1 cellular context compared by ENCODE assay signal in the genomic region with DNA sequence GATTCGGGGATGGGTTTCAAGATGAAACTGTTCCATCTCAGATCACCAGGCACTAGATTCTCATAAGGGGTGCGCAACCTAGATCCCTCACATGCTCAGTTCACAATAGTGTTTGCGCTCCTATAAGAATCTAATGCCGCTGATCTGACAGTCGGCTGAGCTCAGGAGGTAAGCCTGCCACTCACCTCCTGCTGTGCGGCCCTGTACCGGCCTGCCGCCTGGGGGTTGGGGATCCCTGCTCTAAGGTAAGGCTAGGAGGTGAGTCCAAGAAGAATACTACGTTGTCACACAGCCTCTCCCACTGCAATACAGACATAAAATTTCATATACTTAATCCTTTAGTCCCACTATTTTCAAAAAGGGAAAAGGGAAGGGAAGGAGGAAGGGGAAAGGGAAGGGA.
TF ChIP-seq lines count a peak whose summit lies in the region.

No MANE protein-coding gene starts in this region.

TF ChIP-seq in GM23338, 12 proteins besides CTCF, POLR2A, EP300 and RAD21 (continued from another document):
- TF ChIP-seq ZNF462 (CRISPR knock-in tag; IDR thresholded peaks at IDR 0.05) (no peak), POLR2AphosphoS5 (IDR thresholded peaks at IDR 0.05; ENCODE audit: low read depth) (no peak), ZNF331 (CRISPR knock-in tag; IDR thresholded peaks at IDR 0.05; ENCODE audit: low read depth) (no peak), ZNF114 (CRISPR knock-in tag; IDR thresholded peaks at IDR 0.05) (no peak), ETS1 (IDR thresholded peaks at IDR 0.05) (no peak), CREB1 (CRISPR knock-in tag; IDR thresholded peaks at IDR 0.05; ENCODE audit: low read depth) (no peak), JUNB (IDR thresholded peaks at IDR 0.05; ENCODE audit: unreplicated experiment) (no peak), EZH2phosphoT487 (IDR thresholded peaks at IDR 0.05; ENCODE audit: unreplicated experiment) (no peak), EZH2 (IDR thresholded peaks at IDR 0.05; ENCODE audit: low read depth, unreplicated experiment) (no peak)
- TF ChIP-seq, protein P1, sequence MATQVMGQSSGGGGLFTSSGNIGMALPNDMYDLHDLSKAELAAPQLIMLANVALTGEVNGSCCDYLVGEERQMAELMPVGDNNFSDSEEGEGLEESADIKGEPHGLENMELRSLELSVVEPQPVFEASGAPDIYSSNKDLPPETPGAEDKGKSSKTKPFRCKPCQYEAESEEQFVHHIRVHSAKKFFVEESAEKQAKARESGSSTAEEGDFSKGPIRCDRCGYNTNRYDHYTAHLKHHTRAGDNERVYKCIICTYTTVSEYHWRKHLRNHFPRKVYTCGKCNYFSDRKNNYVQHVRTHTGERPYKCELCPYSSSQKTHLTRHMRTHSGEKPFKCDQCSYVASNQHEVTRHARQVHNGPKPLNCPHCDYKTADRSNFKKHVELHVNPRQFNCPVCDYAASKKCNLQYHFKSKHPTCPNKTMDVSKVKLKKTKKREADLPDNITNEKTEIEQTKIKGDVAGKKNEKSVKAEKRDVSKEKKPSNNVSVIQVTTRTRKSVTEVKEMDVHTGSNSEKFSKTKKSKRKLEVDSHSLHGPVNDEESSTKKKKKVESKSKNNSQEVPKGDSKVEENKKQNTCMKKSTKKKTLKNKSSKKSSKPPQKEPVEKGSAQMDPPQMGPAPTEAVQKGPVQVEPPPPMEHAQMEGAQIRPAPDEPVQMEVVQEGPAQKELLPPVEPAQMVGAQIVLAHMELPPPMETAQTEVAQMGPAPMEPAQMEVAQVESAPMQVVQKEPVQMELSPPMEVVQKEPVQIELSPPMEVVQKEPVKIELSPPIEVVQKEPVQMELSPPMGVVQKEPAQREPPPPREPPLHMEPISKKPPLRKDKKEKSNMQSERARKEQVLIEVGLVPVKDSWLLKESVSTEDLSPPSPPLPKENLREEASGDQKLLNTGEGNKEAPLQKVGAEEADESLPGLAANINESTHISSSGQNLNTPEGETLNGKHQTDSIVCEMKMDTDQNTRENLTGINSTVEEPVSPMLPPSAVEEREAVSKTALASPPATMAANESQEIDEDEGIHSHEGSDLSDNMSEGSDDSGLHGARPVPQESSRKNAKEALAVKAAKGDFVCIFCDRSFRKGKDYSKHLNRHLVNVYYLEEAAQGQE (IDR thresholded peaks at IDR 0.05; ENCODE audit: unreplicated experiment) = no peak
